In the genomic region with DNA sequence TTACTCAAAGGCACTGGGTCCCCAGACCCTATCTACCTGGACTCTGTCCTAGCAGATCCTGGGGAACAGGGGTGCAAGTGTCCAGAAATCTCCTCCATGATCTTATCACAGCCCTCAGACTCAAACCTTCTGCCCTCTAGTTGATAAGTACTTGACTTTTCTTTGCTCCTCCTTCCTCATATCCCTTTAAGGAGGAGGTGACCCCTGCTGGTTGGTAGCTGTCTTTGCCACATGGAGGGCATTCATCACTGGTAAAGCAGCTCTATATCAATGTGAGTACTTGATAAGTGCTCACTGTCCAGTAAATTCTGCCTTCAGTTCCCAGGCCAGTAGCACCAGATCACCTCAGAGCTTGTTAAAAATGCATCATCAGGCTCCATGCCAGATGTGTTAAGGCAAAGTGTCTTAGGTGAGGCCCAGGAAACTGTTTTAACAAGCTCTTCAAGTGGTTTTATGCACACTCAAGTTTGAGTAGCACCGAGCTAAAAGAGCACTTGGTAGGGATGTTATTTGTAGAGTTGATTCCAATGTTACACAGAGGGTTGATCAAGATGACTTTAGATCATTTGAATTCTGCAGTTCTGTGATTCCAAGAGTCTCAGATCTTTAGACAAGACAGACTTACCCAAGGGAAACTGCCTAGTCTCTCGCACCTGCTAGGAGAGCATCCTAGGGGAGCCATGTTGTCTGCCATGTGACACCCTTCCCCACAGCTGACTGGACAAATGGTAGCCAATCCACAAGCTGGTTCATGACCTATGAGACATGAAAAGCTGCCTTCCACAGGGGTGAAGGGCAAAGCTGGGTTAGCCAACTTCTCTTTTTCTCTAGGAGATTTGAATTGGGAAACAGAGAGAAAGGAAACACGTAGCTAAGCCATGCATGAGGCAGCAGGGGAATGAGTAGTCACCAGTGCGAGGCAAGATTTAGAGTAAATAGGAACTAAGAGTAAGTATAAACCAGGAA, we compare ENCODE assay signal across 9 cellular contexts. TPM values are rescaled to one million over a fixed set of nuclear protein-coding genes. Genes with fewer than 3 reads are reported as not detected.
DNase-seq lines count a peak whose midpoint lies in the region; ATAC-seq and TF ChIP-seq lines count a peak whose summit lies in the region.
"Had no signal": no experiment of that assay in that cellular context is flagged by ENCODE, and none has a peak within 500 bp of the region (broad histone marks: within the 10 kb centered on the region; RNA-seq: fewer than 3 reads in every experiment).

No MANE protein-coding gene starts in this region.

- DNase-seq in COLO668 (lab: John Stamatoyannopoulos, UW; ENCODE audit: unreplicated experiment) (peak; percentile 20), NCI-H146 treated with DMSO at 0.1 percent for 48 hours (lab: John Stamatoyannopoulos, UW; ENCODE audit: unreplicated experiment) (peak; percentile 69), T-cell (peak in 30 of 34 experiments; percentile 22 to 61 (median 43)), choroid plexus epithelial cell (ENCODE audit: low read depth) (peak; percentile 77), right lobe of liver (no peak), thoracic aorta (ENCODE audit: low spot score) (no peak), hippocampal formation (lab: John Stamatoyannopoulos, UW) (no peak)

- TF ChIP-seq CTCF in choroid plexus epithelial cell (conservative IDR thresholded peaks at IDR 0.05; ENCODE audit: low read depth, low read length), result peak; percentile 78
- TF ChIP-seq CTCF in right lobe of liver (IDR thresholded peaks at IDR 0.05), result peak; percentile 43 to 65 (median 59)
- peak; percentile 14 for TF ChIP-seq CTCF in thoracic aorta (IDR thresholded peaks at IDR 0.05)

- no peaks in the 10 kb centered on the region for H3K36me3 Mint-ChIP-seq in T-cell

- H3K9me3 ChIP-seq in right lobe of liver (no peaks in the 10 kb centered on the region), thoracic aorta (no peaks in the 10 kb centered on the region)

- H3K4me3 ChIP-seq in choroid plexus epithelial cell (ENCODE audit: low read depth, low read length), result no peak overlapping the region
- no peak overlapping the region for H3K4me3 ChIP-seq in right lobe of liver
- no peak overlapping the region for H3K4me3 ChIP-seq in thoracic aorta

- CTCF ChIA-PET in T-cell (lab: Charles Lee), result interaction anchor here (0.5 to 2.4 kb wide), 18 partner anchors 9 to 155 kb away, joined by 3 to 10 read pairs (median 3); no protein-coding TSS in a partner anchor

- TF ChIP-seq POLR2A in right lobe of liver (IDR thresholded peaks at IDR 0.05), result no peak

- WGBS in right lobe of liver (ENCODE audit: insufficient coverage, low coverage, low lambda C conversion rate, missing lambda C conversion rate), result 64% methylated on average over 4 of the region's 4 CpGs

- no peak overlapping the region for H3K4me3 Mint-ChIP-seq in T-cell
- H3K4me3 Mint-ChIP-seq: T-helper 1 cell treated with Interleukin-12 subunit alpha and Interleukin-12 subunit beta and Interleukin-4 antibody, amounts not matched to agents 30 μg/mL and 1 μg/mL, for 36 hours had no signal

- POLR2A ChIA-PET in T-cell (lab: Charles Lee), result no interaction called here

- no peaks in the 10 kb centered on the region for H3K36me3 ChIP-seq in right lobe of liver
- H3K36me3 ChIP-seq in thoracic aorta, result no peaks in the 10 kb centered on the region

- H3K27ac ChIP-seq in right lobe of liver, result no peak overlapping the region
- H3K27ac ChIP-seq in thoracic aorta, result no peak overlapping the region

- H3K9me3 Mint-ChIP-seq in T-cell, result no peaks in the 10 kb centered on the region
- H3K9me3 Mint-ChIP-seq: T-helper 1 cell treated with Interleukin-12 subunit alpha and Interleukin-12 subunit beta and Interleukin-4 antibody, amounts not matched to agents 30 μg/mL and 1 μg/mL, for 36 hours had no signal

- H3K27ac Mint-ChIP-seq in T-cell, result no peak overlapping the region
- H3K27ac Mint-ChIP-seq: T-helper 1 cell treated with Interleukin-12 subunit alpha and Interleukin-12 subunit beta and Interleukin-4 antibody, amounts not matched to agents 30 μg/mL and 1 μg/mL, for 36 hours had no signal

- H3K4me1 ChIP-seq in right lobe of liver (no peaks in the 10 kb centered on the region), thoracic aorta (ENCODE audit: control insufficient read depth in 1 of 2, low read depth in 2 of 2) (no peaks in the 10 kb centered on the region)

- peaks cover 17 to 41% (median 34%) of the 10 kb centered on the region in 3 donors for H3K4me1 Mint-ChIP-seq in T-cell

- H3K27me3 ChIP-seq in right lobe of liver (no peaks in the 10 kb centered on the region), thoracic aorta (replicated peaks; ENCODE audit: insufficient read depth) (no peaks in the 10 kb centered on the region)

- peaks cover 0 to 4% of the 10 kb centered on the region in 2 donors for H3K27me3 Mint-ChIP-seq in T-cell

- ATAC-seq in GM19455 (IDR thresholded peaks at IDR 0.05; ENCODE audit: unreplicated experiment), result peak; percentile 71
- peak; percentile 87 to 99 (median 96) for ATAC-seq in T-cell (replicated peaks in 1 of 4)
- peak; percentile 77 to 87 (median 82) for ATAC-seq in right lobe of liver
- no peak for ATAC-seq in thoracic aorta (ENCODE audit: insufficient number of reproducible peaks, low FRiP score, low read depth)

- intact Hi-C loops in right lobe of liver (cut with DNase I), result no loop called here

RNA-seq across cellular contexts. Expression of a gene that starts 18.6 kb away (rescaled TPM):
- total RNA-seq in T-cell (1 to 10 TPM; 1.2 to 5.8 (median 3.7) TPM), right lobe of liver (under 1 TPM in 4 of 6 experiments, not detected in 2; 0.06 to 0.20 (median 0.12) TPM), thoracic aorta (under 1 TPM in 1 of 2 donors, not detected in 1; 0.49 TPM)

RNA-seq across cellular contexts. Expression of a gene that starts 19.4 kb away (rescaled TPM):
- total RNA-seq in T-cell (under 1 TPM in 2 of 5 donors, not detected in 3; 0.23 to 0.25 TPM), right lobe of liver (1 to 10 TPM in 3 of 6 experiments, under 1 TPM in 3; 0.20 to 4.6 (median 2.3) TPM), thoracic aorta (10 to 100 TPM in 1 of 2 donors, 1 to 10 TPM in 1; 9.8 to 16.5 TPM)

RNA-seq across cellular contexts. Expression of a gene that starts 28.2 kb away (rescaled TPM):
- total RNA-seq in T-cell, result 1 to 10 TPM in 1 of 5 donors, not detected in 4; 1.5 TPM
- total RNA-seq in right lobe of liver, result under 1 TPM in 3 of 6 experiments, not detected in 3; 0.43 to 0.62 (median 0.46) TPM
- total RNA-seq in thoracic aorta, result 1 to 10 TPM in 1 of 2 donors, under 1 TPM in 1; 0.56 to 3.9 TPM

RNA-seq across cellular contexts. Expression of a gene that starts 45.8 kb away (rescaled TPM):
- total RNA-seq in T-cell (not detected), right lobe of liver (under 1 TPM in 2 of 6 experiments, not detected in 4; 0.10 to 0.12 TPM), thoracic aorta (not detected)

Comparison
In these comparisons a context has a peak if more than half of its experiments do, and no peak if none do; other contexts are left out.
1. DNase-seq: peak in COLO668 (single experiment), NCI-H146 treated with DMSO at 0.1 percent for 48 hours (single experiment), T-cell (30 of 34) and choroid plexus epithelial cell (single experiment); none in right lobe of liver (0 of 3), thoracic aorta (single experiment) and hippocampal formation (0 of 2).
2. CTCF ChIP-seq: peak in every context shown above with its lines; median percentile 78 in choroid plexus epithelial cell; 59 in right lobe of liver; 14 in thoracic aorta.